Comparison of ENCODE assay signal across 12 cellular contexts in the genomic region with DNA sequence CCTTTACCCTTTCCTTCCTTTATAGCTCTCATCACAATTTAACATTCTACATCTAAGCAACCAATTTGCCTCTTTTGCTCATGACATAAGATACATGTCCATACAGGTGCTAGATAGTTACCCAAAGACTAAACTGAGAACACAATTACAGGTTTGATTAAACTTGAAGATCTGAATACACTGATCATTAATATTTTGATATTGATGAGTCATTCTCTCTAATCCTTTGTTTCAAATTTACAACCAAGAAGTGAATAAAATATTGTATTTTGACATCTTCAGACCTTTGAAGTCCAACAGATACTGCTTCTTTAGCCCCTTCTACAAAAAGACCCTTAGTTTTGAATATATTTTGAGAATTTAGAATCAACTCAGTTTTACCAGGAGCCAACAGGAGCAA. TPM values are rescaled to one million over a fixed set of nuclear protein-coding genes. Genes with fewer than 3 reads are reported as not detected.
DNase-seq lines count a peak whose midpoint lies in the region; ATAC-seq, FAIRE-seq and TF ChIP-seq lines count a peak whose summit lies in the region.
"Had no signal": no experiment of that assay in that cellular context is flagged by ENCODE, and none has a peak within 500 bp of the region (broad histone marks: within the 10 kb centered on the region; RNA-seq: fewer than 3 reads in every experiment).

No MANE protein-coding gene starts in this region.

- H4K20me1 ChIP-seq in MM.1S (ENCODE audit: insufficient read depth, low read length): peaks cover 59% of the 10 kb centered on the region

- peaks cover 21% of the 10 kb centered on the region for H3K4me1 ChIP-seq in MM.1S (ENCODE audit: low read length)
- peaks cover 28% of the 10 kb centered on the region for H3K4me1 ChIP-seq in neuron (ENCODE audit: insufficient read depth, low read length)

- H3K27me3 Mint-ChIP-seq in T-helper 2 cell treated with Interferon-gamma antibody and Interleukin-4, amounts not matched to agents 5 μg/mL and 100 μg/mL, for 36 hours (ENCODE audit: low read depth): no peaks in the 10 kb centered on the region

- H3K36me3 Mint-ChIP-seq in T-helper 2 cell treated with Interferon-gamma antibody and Interleukin-4, amounts not matched to agents 5 μg/mL and 100 μg/mL, for 36 hours (ENCODE audit: low read depth): peaks cover 42% of the 10 kb centered on the region

- H3K79me2 ChIP-seq in MM.1S (ENCODE audit: low read length): peaks cover 75% of the 10 kb centered on the region

- no peak overlapping the region for H2AFZ ChIP-seq in MM.1S (ENCODE audit: low read length)
- H2AFZ ChIP-seq in neuron (ENCODE audit: low read depth, low read length): no peak overlapping the region

- H3K27me3 ChIP-seq in MM.1S (replicated peaks; ENCODE audit: insufficient read depth, low read length) (no peaks in the 10 kb centered on the region), bronchial epithelial cell (ENCODE audit: control insufficient read depth, insufficient read depth, low read length) (no peaks in the 10 kb centered on the region), neuron (ENCODE audit: insufficient read depth, low read length) (no peaks in the 10 kb centered on the region)
- H3K27me3 ChIP-seq: suprapubic skin had no signal

- H3K4me3 ChIP-seq in MM.1S (ENCODE audit: low read length) (no peak overlapping the region), bronchial epithelial cell (ENCODE audit: low read depth, low read length) (no peak overlapping the region), neuron (ENCODE audit: low read length) (peak overlapping the region; percentile 96)

- peaks cover 8% of the 10 kb centered on the region for H3K9me3 Mint-ChIP-seq in T-helper 2 cell treated with Interferon-gamma antibody and Interleukin-4, amounts not matched to agents 5 μg/mL and 100 μg/mL, for 36 hours

- H3K9ac ChIP-seq in MM.1S (ENCODE audit: low read length): no peak overlapping the region

- H3K9me3 ChIP-seq in MM.1S (replicated peaks; ENCODE audit: insufficient read depth, low read length) (no peaks in the 10 kb centered on the region), neuron (ENCODE audit: low read length) (peaks cover 8% of the 10 kb centered on the region)

- no peak for FAIRE-seq in bronchial epithelial cell (lab: Jason Lieb, UNC)
- FAIRE-seq: A204.1, endometrium had no signal

- H3K36me3 ChIP-seq in MM.1S (replicated peaks; ENCODE audit: insufficient read depth, low read length) (no peaks in the 10 kb centered on the region), bronchial epithelial cell (ENCODE audit: control insufficient read depth, insufficient read depth, low read length) (no peaks in the 10 kb centered on the region), neuron (ENCODE audit: insufficient read depth, low read length) (peaks cover 13% of the 10 kb centered on the region)

- DNase-seq in T-helper 2 cell treated with Interferon-gamma antibody and Interleukin-4, amounts not matched to agents 5 μg/mL and 100 μg/mL, for 36 hours (ENCODE audit: low spot score): no peak
- DNase-seq in T-helper 2 cell: no peak
- DNase-seq in MM.1S: no peak
- peak; percentile 9 for DNase-seq in bronchial epithelial cell (ENCODE audit: low read depth)
- DNase-seq in HuH-7 (ENCODE audit: low spot score): no peak
- no peak for DNase-seq in OCI-M2 (lab: John Stamatoyannopoulos, UW; ENCODE audit: unreplicated experiment)
- DNase-seq: NCI-H1436 treated with DMSO at 0.1 percent for 48 hours had no signal

- no peaks in the 10 kb centered on the region for H3K9me2 ChIP-seq in MM.1S (replicated peaks; ENCODE audit: insufficient read depth, low read length)

- H3K27ac ChIP-seq in MM.1S (ENCODE audit: low read length): no peak overlapping the region
- H3K27ac ChIP-seq: suprapubic skin had no signal

- no peak for ATAC-seq in GM21717 (IDR thresholded peaks at IDR 0.05; ENCODE audit: unreplicated experiment)

- peak overlapping the region; percentile 43 for H3K4me3 Mint-ChIP-seq in T-helper 2 cell treated with Interferon-gamma antibody and Interleukin-4, amounts not matched to agents 5 μg/mL and 100 μg/mL, for 36 hours

- H3F3A ChIP-seq in MM.1S (ENCODE audit: insufficient read depth, low read length): peaks cover 10% of the 10 kb centered on the region

- H3K4me1 Mint-ChIP-seq in T-helper 2 cell treated with Interferon-gamma antibody and Interleukin-4, amounts not matched to agents 5 μg/mL and 100 μg/mL, for 36 hours (ENCODE audit: low read depth): peaks cover 56% of the 10 kb centered on the region

- TF ChIP-seq CTCF in MM.1S (IDR thresholded peaks at IDR 0.05; ENCODE audit: low read length): no peak
- no peak for TF ChIP-seq CTCF in bronchial epithelial cell (IDR thresholded peaks at IDR 0.05; ENCODE audit: insufficient read depth, low read length, severe bottlenecking)

- peak overlapping the region; percentile 88; the same call in 1 of the 2 replicates for H3K4me2 ChIP-seq in MM.1S (ENCODE audit: low read depth, low read length)

- no peak overlapping the region for H3K27ac Mint-ChIP-seq in T-helper 2 cell treated with Interferon-gamma antibody and Interleukin-4, amounts not matched to agents 5 μg/mL and 100 μg/mL, for 36 hours

RNA-seq across cellular contexts. Expression of gene NAP1L1, which starts 2.6 kb away (rescaled TPM):
- 160 and 166 TPM in 2 replicates for total RNA-seq in bronchial epithelial cell

RNA-seq across cellular contexts. Expression of gene PHLDA1, which starts 50.3 kb away (rescaled TPM):
- total RNA-seq in bronchial epithelial cell: 16.9 and 27.9 TPM in 2 replicates
